ENCODE assay signal across 21 cellular contexts in the genomic region with DNA sequence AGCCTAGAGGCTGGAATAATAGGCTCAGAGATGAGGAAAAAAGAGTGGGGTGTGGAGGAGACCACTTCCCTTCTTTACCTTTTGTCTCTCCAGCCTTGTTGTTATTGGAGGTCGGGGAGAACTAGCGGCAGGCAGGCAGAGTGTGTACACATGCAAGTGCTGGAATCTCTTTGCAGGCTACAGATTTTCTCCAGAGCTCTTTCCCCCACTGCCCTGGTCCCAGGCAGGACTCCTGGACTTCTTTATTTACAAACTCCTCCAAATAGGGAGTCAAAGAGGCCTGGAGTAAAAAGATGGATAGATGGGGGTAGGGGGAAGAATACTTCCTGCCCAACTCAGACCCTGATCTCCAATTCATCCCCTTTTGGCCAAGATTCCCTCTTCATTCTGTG. TPM values are rescaled to one million over a fixed set of nuclear protein-coding genes. Genes with fewer than 3 reads are reported as not detected.
DNase-seq lines count a peak whose midpoint lies in the region; ATAC-seq and TF ChIP-seq lines count a peak whose summit lies in the region.
"Had no signal": no experiment of that assay in that cellular context is flagged by ENCODE, and none has a peak within 500 bp of the region (broad histone marks: within the 10 kb centered on the region; RNA-seq: fewer than 3 reads in every experiment).

No MANE protein-coding gene starts in this region.

- TF ChIP-seq POLR2A in heart left ventricle (IDR thresholded peaks at IDR 0.05) (no peak), stomach (IDR thresholded peaks at IDR 0.05) (no peak)

- H3K27me3 ChIP-seq in heart left ventricle, result peaks cover 0 to 22% (median 0%) of the 10 kb centered on the region in 9 donors
- H3K27me3 ChIP-seq in hepatocyte, result no peaks in the 10 kb centered on the region
- H3K27me3 ChIP-seq in stomach, result peaks cover 0 to 23% (median 0%) of the 10 kb centered on the region in 3 donors
- H3K27me3 ChIP-seq: body of pancreas had no signal

- peak overlapping the region; percentile 76 for H3K4me2 ChIP-seq in hepatocyte

- no peak overlapping the region for H2AFZ ChIP-seq in hepatocyte

- no peaks in the 10 kb centered on the region for H3K9me2 ChIP-seq in hepatocyte (replicated peaks; ENCODE audit: insufficient read depth)

- H3K9me3 ChIP-seq in heart left ventricle (no peaks in the 10 kb centered on the region), hepatocyte (ENCODE audit: low read depth) (no peaks in the 10 kb centered on the region), stomach (no peaks in the 10 kb centered on the region)
- H3K9me3 ChIP-seq: body of pancreas, prostate gland, suprapubic skin had no signal

- H3K27ac ChIP-seq in heart left ventricle (peak overlapping the region in 7 of 12 donors; percentile 10 to 77 (median 46)), hepatocyte (peak overlapping the region; percentile 85), stomach (peak overlapping the region in 2 of 5 donors; percentile 71 to 77)
- H3K27ac ChIP-seq: body of pancreas, HL-60, prostate gland, suprapubic skin had no signal

- 36 to 53% (median 39%) methylated on average over 2 of the region's 2 CpGs for WGBS in heart left ventricle, 4 donors
- WGBS in hepatocyte (ENCODE audit: low lambda C conversion rate, missing lambda C conversion rate), result 8% methylated on average over 2 of the region's 2 CpGs
- 14 to 36% (median 21%) methylated on average over 2 of the region's 2 CpGs for WGBS in stomach, 5 donors

- DNase-seq in heart left ventricle, result no peak
- no peak for DNase-seq in left cardiac atrium
- no peak for DNase-seq in hepatocyte (ENCODE audit: low spot score)
- DNase-seq in type B pancreatic cell (ENCODE audit: extremely low spot score, unreplicated experiment), result no peak
- no peak for DNase-seq in activated effector memory CD4-positive, alpha-beta T cell treated with anti-CD3 and anti-CD28 coated beads, Interleukin-2, amount 50 U/mL, for 16 hours
- DNase-seq in stomach, result no peak
- DNase-seq: activated CD4-positive, alpha-beta T cell treated with anti-CD3 and anti-CD28 coated beads for 4 hours; activated naive CD4-positive, alpha-beta T cell treated with anti-CD3 and anti-CD28 coated beads for 36 hours; body of pancreas; effector CD4-positive, alpha-beta T cell; immature natural killer cell; Kasumi-1; NCI-H226 had no signal

- H3K4me3 ChIP-seq in heart left ventricle (peak overlapping the region in 3 of 12 donors; percentile 5 to 40 (median 28)), hepatocyte (no peak overlapping the region), stomach (peak overlapping the region in 1 of 4 donors; percentile 12)
- H3K4me3 ChIP-seq: body of pancreas, prostate gland, suprapubic skin had no signal

- TF ChIP-seq CTCF in heart left ventricle (IDR thresholded peaks at IDR 0.05) (no peak), hepatocyte (IDR thresholded peaks at IDR 0.05; ENCODE audit: poor library complexity) (no peak), nephron (IDR thresholded peaks at IDR 0.05; ENCODE audit: unreplicated experiment in 3 of 3) (no peak), type B pancreatic cell (conservative IDR thresholded peaks at IDR 0.05) (no peak), stomach (IDR thresholded peaks at IDR 0.05) (no peak)

- H3K4me1 Mint-ChIP-seq in nephron (peaks cover 59% of the 10 kb centered on the region), type B pancreatic cell (ENCODE audit: unreplicated experiment) (peaks cover 45% of the 10 kb centered on the region)

- TF ChIP-seq EP300 in stomach (IDR thresholded peaks at IDR 0.05), result no peak

- peaks cover 0 to 38% (median 20%) of the 10 kb centered on the region in 12 donors for H3K4me1 ChIP-seq in heart left ventricle
- H3K4me1 ChIP-seq in hepatocyte (ENCODE audit: insufficient read depth), result peaks cover 48% of the 10 kb centered on the region
- peaks cover 22 to 64% (median 53%) of the 10 kb centered on the region in 4 donors for H3K4me1 ChIP-seq in stomach

- H3K27me3 Mint-ChIP-seq in nephron (ENCODE audit: low read depth) (no peaks in the 10 kb centered on the region), type B pancreatic cell (peaks cover 10% of the 10 kb centered on the region)

- H3K27ac Mint-ChIP-seq in nephron (peak overlapping the region; percentile 85 to 92 (median 92)), type B pancreatic cell (peak overlapping the region; percentile 85)
- H3K27ac Mint-ChIP-seq: activated naive CD4-positive, alpha-beta T cell treated with anti-CD3 and anti-CD28 coated beads for 36 hours; immature natural killer cell; T-helper 2 cell treated with Interferon-gamma antibody and Interleukin-4, amounts not matched to agents 5 μg/mL and 100 μg/mL, for 36 hours had no signal

- no peaks in the 10 kb centered on the region for H4K20me1 ChIP-seq in hepatocyte (ENCODE audit: insufficient read depth, poor library complexity, severe bottlenecking)

- H3K36me3 Mint-ChIP-seq in nephron (ENCODE audit: low read depth) (no peaks in the 10 kb centered on the region), type B pancreatic cell (no peaks in the 10 kb centered on the region)
- H3K36me3 Mint-ChIP-seq: immature natural killer cell had no signal

- H3K9me3 Mint-ChIP-seq in nephron (no peaks in the 10 kb centered on the region), type B pancreatic cell (no peaks in the 10 kb centered on the region)
- H3K9me3 Mint-ChIP-seq: activated naive CD4-positive, alpha-beta T cell treated with anti-CD3 and anti-CD28 coated beads for 36 hours; T-helper 2 cell treated with Interferon-gamma antibody and Interleukin-4, amounts not matched to agents 5 μg/mL and 100 μg/mL, for 36 hours had no signal

- ATAC-seq in heart left ventricle (no peak), left cardiac atrium (no peak), HG03439 (IDR thresholded peaks at IDR 0.05; ENCODE audit: unreplicated experiment) (no peak)
- ATAC-seq: body of pancreas had no signal

- peak overlapping the region; percentile 79 to 87 (median 83) for H3K4me3 Mint-ChIP-seq in nephron
- H3K4me3 Mint-ChIP-seq in type B pancreatic cell, result peak overlapping the region; percentile 86
- H3K4me3 Mint-ChIP-seq: activated naive CD4-positive, alpha-beta T cell treated with anti-CD3 and anti-CD28 coated beads for 36 hours; immature natural killer cell; T-helper 2 cell treated with Interferon-gamma antibody and Interleukin-4, amounts not matched to agents 5 μg/mL and 100 μg/mL, for 36 hours had no signal

- intact Hi-C loops in heart left ventricle (cut with DNase I), result loop anchor here in 4 of 10 donors (5.0 to 10.0 kb wide), 4 partner anchors 64 to 277 kb away; a partner anchor contains a TSS
- intact Hi-C loops in left cardiac atrium (cut with DNase I), result no loop called here
- intact Hi-C loops in stomach (cut with DNase I; ENCODE audit: low total_unique reads), result no loop called here

- H3K79me2 ChIP-seq in hepatocyte, result no peaks in the 10 kb centered on the region

- H3K36me3 ChIP-seq in heart left ventricle (no peaks in the 10 kb centered on the region), hepatocyte (replicated peaks; ENCODE audit: insufficient read depth, low read depth) (no peaks in the 10 kb centered on the region), stomach (no peaks in the 10 kb centered on the region)
- H3K36me3 ChIP-seq: prostate gland, suprapubic skin had no signal

RNA-seq across cellular contexts. Expression of a gene that starts 0.7 kb away (rescaled TPM):
- total RNA-seq in heart left ventricle (10 to 100 TPM in 1 of 9 donors, 1 to 10 TPM in 7, under 1 TPM in 1; 0.56 to 16.5 (median 4.2) TPM), left cardiac atrium (1 to 10 TPM; 5.7 to 8.7 TPM), hepatocyte (2.4 and 4.6 TPM in 2 replicates), type B pancreatic cell (ENCODE audit: low replicate concordance) (0.43 and 42.9 TPM in 2 replicates), stomach (1 to 10 TPM in 2 of 5 donors, not detected in 3; 1.0 to 1.1 TPM)
- polyA plus RNA-seq in heart left ventricle (10 to 100 TPM in 1 of 2 donors, 1 to 10 TPM in 1; 3.1 to 22.2 TPM), hepatocyte (6.0 and 7.3 TPM in 2 replicates), stomach (1 to 10 TPM in 1 of 3 donors, under 1 TPM in 1, not detected in 1; 0.68 to 1.4 TPM)
- total RNA-seq: A172; activated naive CD4-positive, alpha-beta T cell treated with anti-CD3 and anti-CD28 coated beads for 36 hours; body of pancreas; Daoy had no signal

RNA-seq across cellular contexts. Expression of a gene that starts 10.5 kb away (rescaled TPM):
- 100 to 1,000 TPM in 1 of 9 donors, 10 to 100 TPM in 8; 50.1 to 102 (median 59.8) TPM for total RNA-seq in heart left ventricle
- 10 to 100 TPM; 53.9 to 97.8 TPM for polyA plus RNA-seq in heart left ventricle
- total RNA-seq in left cardiac atrium, result 10 to 100 TPM; 64.3 to 93.1 TPM
- 145 and 148 TPM in 2 replicates for total RNA-seq in hepatocyte
- polyA plus RNA-seq in hepatocyte, result 52.1 and 54.1 TPM in 2 replicates
- 148 and 174 TPM in 2 replicates for total RNA-seq in type B pancreatic cell (ENCODE audit: low replicate concordance)
- total RNA-seq in stomach, result 100 to 1,000 TPM in 1 of 5 donors, 10 to 100 TPM in 4; 25.8 to 120 (median 49.1) TPM
- 10 to 100 TPM; 87.8 to 95.1 (median 89.5) TPM for polyA plus RNA-seq in stomach

RNA-seq across cellular contexts. Expression of a gene that starts 14.3 kb away (rescaled TPM):
- total RNA-seq in heart left ventricle (10 to 100 TPM in 6 of 9 donors, 1 to 10 TPM in 3; 5.0 to 30.5 (median 10.7) TPM), left cardiac atrium (10 to 100 TPM; 10.1 to 14.0 TPM), hepatocyte (11.3 and 15.4 TPM in 2 replicates), type B pancreatic cell (ENCODE audit: low replicate concordance) (3.8 and 29.6 TPM in 2 replicates), stomach (10 to 100 TPM in 1 of 5 donors, under 1 TPM in 1, not detected in 3; 0.43 to 40.8 TPM)
- polyA plus RNA-seq in heart left ventricle (10 to 100 TPM; 18.5 to 20.9 TPM), hepatocyte (7.2 and 16.5 TPM in 2 replicates), stomach (10 to 100 TPM in 1 of 3 donors, 1 to 10 TPM in 2; 7.5 to 17.7 (median 8.7) TPM)
- total RNA-seq: A172 had no signal

RNA-seq across cellular contexts. Expression of a gene that starts 22.4 kb away (rescaled TPM):
- 10 to 100 TPM; 12.6 to 59.9 (median 33.6) TPM for total RNA-seq in heart left ventricle
- 10 to 100 TPM; 25.3 to 43.6 TPM for polyA plus RNA-seq in heart left ventricle
- total RNA-seq in left cardiac atrium, result 10 to 100 TPM; 25.5 to 38.1 TPM
- total RNA-seq in hepatocyte, result 18.2 and 26.1 TPM in 2 replicates
- polyA plus RNA-seq in hepatocyte, result 20.0 and 21.5 TPM in 2 replicates
- total RNA-seq in type B pancreatic cell (ENCODE audit: low replicate concordance), result 26.8 and 71.9 TPM in 2 replicates
- 10 to 100 TPM in 4 of 5 donors, 1 to 10 TPM in 1; 7.0 to 33.2 (median 15.2) TPM for total RNA-seq in stomach
- 10 to 100 TPM; 15.4 to 19.9 (median 19.5) TPM for polyA plus RNA-seq in stomach

RNA-seq across cellular contexts. Expression of a gene that starts 24.1 kb away (rescaled TPM):
- total RNA-seq in heart left ventricle (10 to 100 TPM in 4 of 9 donors, 1 to 10 TPM in 5; 2.3 to 23.9 (median 7.1) TPM), left cardiac atrium (10 to 100 TPM in 1 of 2 donors, 1 to 10 TPM in 1; 9.8 to 14.1 TPM), hepatocyte (1.8 and 3.6 TPM in 2 replicates), type B pancreatic cell (ENCODE audit: low replicate concordance) (1.4 and 5.1 TPM in 2 replicates), stomach (10 to 100 TPM in 1 of 5 donors, 1 to 10 TPM in 3, not detected in 1; 2.7 to 31.5 (median 2.9) TPM)
- polyA plus RNA-seq in heart left ventricle (10 to 100 TPM in 1 of 2 donors, 1 to 10 TPM in 1; 4.1 to 15.0 TPM), hepatocyte (4.4 and 7.1 TPM in 2 replicates), stomach (10 to 100 TPM in 1 of 3 donors, 1 to 10 TPM in 2; 4.0 to 12.8 (median 6.3) TPM)
- total RNA-seq: Daoy had no signal
- polyA plus RNA-seq: immature natural killer cell had no signal
